In the genomic region with DNA sequence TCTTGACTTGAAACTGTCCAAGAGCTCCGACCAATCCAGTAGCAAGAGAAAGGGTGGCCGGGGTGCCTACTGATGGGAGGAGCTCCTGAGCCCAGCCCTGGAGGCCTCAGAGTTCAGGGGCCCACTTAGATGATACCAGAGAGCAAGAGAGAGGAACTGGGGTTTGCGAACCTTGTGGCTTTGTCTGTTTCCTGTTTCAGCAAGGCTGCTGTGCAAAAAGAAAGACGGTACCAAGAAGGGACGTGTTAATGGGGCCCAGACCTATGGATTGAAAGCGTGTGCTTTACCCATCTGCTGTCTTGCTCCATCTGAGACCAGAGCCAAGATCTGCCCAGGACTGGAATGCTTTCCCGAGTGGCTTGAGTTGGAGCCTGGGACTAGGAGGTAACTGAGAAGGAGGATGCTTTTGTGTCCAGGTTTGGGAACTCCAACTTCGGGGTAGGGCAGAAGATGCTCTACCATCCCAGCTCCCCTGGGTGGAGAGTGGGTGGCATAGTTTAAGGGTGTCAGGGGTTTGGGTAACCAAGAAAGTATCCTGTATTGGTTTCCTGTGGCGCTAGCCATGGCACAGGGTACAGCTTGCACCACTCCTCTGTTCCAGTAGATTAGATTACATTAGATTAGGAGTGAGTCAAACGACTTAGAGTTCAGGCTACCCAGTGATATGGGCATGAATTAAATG, we compare ENCODE assay signal across 9 cellular contexts. TPM values are rescaled to one million over a fixed set of nuclear protein-coding genes. Genes with fewer than 3 reads are reported as not detected.
DNase-seq lines count a peak whose midpoint lies in the region; ATAC-seq lines count a peak whose summit lies in the region.
"Had no signal": no experiment of that assay in that cellular context is flagged by ENCODE, and none has a peak within 500 bp of the region (broad histone marks: within the 10 kb centered on the region; RNA-seq: fewer than 3 reads in every experiment).

A gene with protein sequence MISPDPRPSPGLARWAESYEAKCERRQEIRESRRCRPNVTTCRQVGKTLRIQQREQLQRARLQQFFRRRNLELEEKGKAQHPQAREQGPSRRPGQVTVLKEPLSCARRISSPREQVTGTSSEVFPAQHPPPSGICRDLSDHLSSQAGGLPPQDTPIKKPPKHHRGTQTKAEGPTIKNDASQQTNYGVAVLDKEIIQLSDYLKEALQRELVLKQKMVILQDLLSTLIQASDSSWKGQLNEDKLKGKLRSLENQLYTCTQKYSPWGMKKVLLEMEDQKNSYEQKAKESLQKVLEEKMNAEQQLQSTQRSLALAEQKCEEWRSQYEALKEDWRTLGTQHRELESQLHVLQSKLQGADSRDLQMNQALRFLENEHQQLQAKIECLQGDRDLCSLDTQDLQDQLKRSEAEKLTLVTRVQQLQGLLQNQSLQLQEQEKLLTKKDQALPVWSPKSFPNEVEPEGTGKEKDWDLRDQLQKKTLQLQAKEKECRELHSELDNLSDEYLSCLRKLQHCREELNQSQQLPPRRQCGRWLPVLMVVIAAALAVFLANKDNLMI (plus strand): TSS at position 128 of the 682 bp plus-strand sequence. CDS start 3,987 bp downstream, outside the sequence.

- peak within 1 kb of the TSS; percentile 97 for H3K27ac Mint-ChIP-seq in T-helper 2 cell treated with Interferon-gamma antibody and Interleukin-4, amounts not matched to agents 5 μg/mL and 100 μg/mL, for 36 hours

- H3K27me3 ChIP-seq in H7 (ENCODE audit: control insufficient read depth, insufficient read depth, low read length), result peaks cover 5% of the 10 kb centered on the region; the same call in 1 of the 2 replicates

- no peak within 1 kb of the TSS for H3K4me3 ChIP-seq in H7 (ENCODE audit: insufficient read depth, low read depth, low read length)
- H3K4me3 ChIP-seq: SK-N-MC had no signal

- ATAC-seq in GM19023 (IDR thresholded peaks at IDR 0.05; ENCODE audit: unreplicated experiment) (peak; percentile 71), HG03095 (IDR thresholded peaks at IDR 0.05; ENCODE audit: unreplicated experiment) (peak; percentile 71)

- no peaks in the 10 kb centered on the region for H3K36me3 ChIP-seq in H7 (replicated peaks; ENCODE audit: control insufficient read depth, insufficient read depth, low read length)

- H3K4me3 Mint-ChIP-seq in T-helper 2 cell treated with Interferon-gamma antibody and Interleukin-4, amounts not matched to agents 5 μg/mL and 100 μg/mL, for 36 hours, result peak within 1 kb of the TSS; percentile 98

- no peaks in the 10 kb centered on the region for H3K9me3 Mint-ChIP-seq in T-helper 2 cell treated with Interferon-gamma antibody and Interleukin-4, amounts not matched to agents 5 μg/mL and 100 μg/mL, for 36 hours

- DNase-seq in T-helper 2 cell treated with Interferon-gamma antibody and Interleukin-4, amounts not matched to agents 5 μg/mL and 100 μg/mL, for 36 hours (ENCODE audit: low spot score), result peak; percentile 85
- DNase-seq in stimulated activated CD4-positive, alpha-beta T cell treated with anti-CD3 and anti-CD28 coated beads, Interleukin-1b, Interleukin-23, amount 100 ng/mL, for 24 hours (ENCODE audit: low read depth in 4 of 4, low spot score in 1 of 4), result peak; percentile 35 to 69 (median 51)
- DNase-seq in RKO (ENCODE audit: low spot score) (no peak), G401 (ENCODE audit: low spot score) (no peak), H7 (no peak)

- in situ Hi-C loops in G401 (cut with HindIII; ENCODE audit: low sequenced_read_pairs), result no loop called here

- no peaks in the 10 kb centered on the region for H3K27me3 Mint-ChIP-seq in T-helper 2 cell treated with Interferon-gamma antibody and Interleukin-4, amounts not matched to agents 5 μg/mL and 100 μg/mL, for 36 hours (ENCODE audit: low read depth)

- H3K4me1 Mint-ChIP-seq in T-helper 2 cell treated with Interferon-gamma antibody and Interleukin-4, amounts not matched to agents 5 μg/mL and 100 μg/mL, for 36 hours (ENCODE audit: low read depth), result peaks cover 66% of the 10 kb centered on the region

- peaks cover 55% of the 10 kb centered on the region for H3K36me3 Mint-ChIP-seq in T-helper 2 cell treated with Interferon-gamma antibody and Interleukin-4, amounts not matched to agents 5 μg/mL and 100 μg/mL, for 36 hours (ENCODE audit: low read depth)

- peak within 1 kb of the TSS; percentile 46 for H3K27ac ChIP-seq in angular gyrus (ENCODE audit: low read depth, low read length)
- H3K27ac ChIP-seq: SK-N-MC had no signal

RNA-seq across cellular contexts. Expression of the gene that starts here (rescaled TPM):
- total RNA-seq in G401 (2014; rRNA removed; shearing (Covaris generic)), result 0.10 TPM in 1 of 2 replicates, not detected in the other
- total RNA-seq in H7 (2014; rRNA removed; shearing (Covaris generic)), result not detected in 2 replicates

Comparison
In these comparisons a context has a peak if more than half of its experiments do, and no peak if none do; other contexts are left out.
1. DNase-seq: peak in T-helper 2 cell treated with Interferon-gamma antibody and Interleukin-4, amounts not matched to agents 5 μg/mL and 100 μg/mL, for 36 hours (single experiment) and stimulated activated CD4-positive, alpha-beta T cell treated with anti-CD3 and anti-CD28 coated beads, Interleukin-1b, Interleukin-23, amount 100 ng/mL, for 24 hours (4 of 4); none in RKO (single experiment), G401 (single experiment) and H7 (single experiment).